In genomic region chr16:50367777-50368409, GRCh38 we compare ENCODE assay signal across 8 cellular contexts. TPM values are rescaled to one million over a fixed set of nuclear protein-coding genes. Genes with fewer than 3 reads are reported as not detected.
A peak's percentile ranks its signal among the peaks of the same experiment; 100 is the strongest.
DNase-seq lines count a peak whose midpoint lies in the region; ATAC-seq and TF ChIP-seq lines count a peak whose summit lies in the region.

No MANE protein-coding gene starts in this region.

- peaks cover 21% of the 10 kb centered on the region for H3K79me2 ChIP-seq in fibroblast of lung (ENCODE audit: control insufficient read depth, insufficient read depth, low read length)

- H3K4me2 ChIP-seq in fibroblast of lung (ENCODE audit: extremely low read depth, insufficient read depth, low read length), result peak overlapping the region; percentile 81

- peak overlapping the region; percentile 35 for H3K27ac ChIP-seq in fibroblast of lung (ENCODE audit: insufficient read depth, low read length)

- no peaks in the 10 kb centered on the region for H3K27me3 ChIP-seq in fibroblast of lung (ENCODE audit: control insufficient read depth, insufficient read depth, low read length)

- peak overlapping the region; percentile 52 to 76 (median 66) for H3K4me3 ChIP-seq in fibroblast of lung (replicated peaks in 1 of 4; ENCODE audit: control extremely low read depth in 1 of 4, insufficient read depth in 1 of 4, low read depth in 3 of 4, low read length in 4 of 4)

- H3K9ac ChIP-seq in fibroblast of lung (ENCODE audit: insufficient read depth, low read length), result peak overlapping the region; percentile 74

- no peak overlapping the region for H2AFZ ChIP-seq in fibroblast of lung (ENCODE audit: low read length)

- DNase-seq in RKO (ENCODE audit: low spot score), result peak; percentile 51
- no peak for DNase-seq in fibroblast of lung (ENCODE audit: low read depth in 2 of 2)
- DNase-seq in renal cortical epithelial cell (ENCODE audit: low read depth), result peak; percentile 9
- DNase-seq in OCI-M2 (lab: John Stamatoyannopoulos, UW; ENCODE audit: unreplicated experiment), result no peak
- no peak for DNase-seq in NCI-H2107 (lab: John Stamatoyannopoulos, UW)

- no peak for TF ChIP-seq CTCF in fibroblast of lung (conservative IDR thresholded peaks at IDR 0.05 in 1 of 2, IDR thresholded peaks at IDR 0.05 in 1 of 2; ENCODE audit: low read depth in 1 of 2, low read length in 2 of 2)

- no peaks in the 10 kb centered on the region for H4K20me1 ChIP-seq in fibroblast of lung (ENCODE audit: control insufficient read depth, extremely low read depth, insufficient read depth, low read length)

- peaks cover 5% of the 10 kb centered on the region for H3K4me1 ChIP-seq in fibroblast of lung (ENCODE audit: control insufficient read depth, extremely low read depth, insufficient read depth, low read length)

- ATAC-seq in GM18909 (IDR thresholded peaks at IDR 0.05; ENCODE audit: poor library complexity, unreplicated experiment), result peak; percentile 2
- ATAC-seq in HG02678 (IDR thresholded peaks at IDR 0.05; ENCODE audit: unreplicated experiment), result no peak
- no peak for ATAC-seq in HG03095 (IDR thresholded peaks at IDR 0.05; ENCODE audit: unreplicated experiment)

- H3K9me3 ChIP-seq in fibroblast of lung (ENCODE audit: control insufficient read depth, insufficient read depth, low read depth, low read length), result no peaks in the 10 kb centered on the region

- H3K36me3 ChIP-seq in fibroblast of lung (ENCODE audit: control insufficient read depth, insufficient read depth, low read length), result no peaks in the 10 kb centered on the region

RNA-seq across cellular contexts. Expression of gene BRD7, which starts 0.9 kb away (rescaled TPM):
- total RNA-seq in fibroblast of lung, result 39.3 and 50.0 TPM in 2 replicates
- 51.5 and 53.4 TPM in 2 replicates for polyA plus RNA-seq in fibroblast of lung
- 38.5 and 42.8 TPM in 2 replicates for polyA plus RNA-seq in fibroblast of lung (2012)
- 8.5 and 23.7 TPM in 2 replicates for polyA minus RNA-seq in fibroblast of lung (ENCODE audit: low replicate concordance)
- total RNA-seq in renal cortical epithelial cell, result 38.2 and 67.6 TPM in 2 replicates

Comparison
In these comparisons a context has a peak if more than half of its experiments do, and no peak if none do; other contexts are left out.
1. DNase-seq: peak in RKO (single experiment) and renal cortical epithelial cell (single experiment); none in fibroblast of lung (0 of 2), OCI-M2 (single experiment) and NCI-H2107 (single experiment).